ENCODE assay signal across 20 cellular contexts in genomic region chr12:103978384-103978982, GRCh38. TPM values are rescaled to one million over a fixed set of nuclear protein-coding genes. Genes with fewer than 3 reads are reported as not detected.
DNase-seq lines count a peak whose midpoint lies in the region; ATAC-seq, FAIRE-seq and TF ChIP-seq lines count a peak whose summit lies in the region.
"Had no signal": no experiment of that assay in that cellular context is flagged by ENCODE, and none has a peak within 500 bp of the region (broad histone marks: within the 10 kb centered on the region; RNA-seq: fewer than 3 reads in every experiment).

No MANE protein-coding gene starts in this region.

- H3K4me1 Mint-ChIP-seq in activated naive CD4-positive, alpha-beta T cell treated with anti-CD3 and anti-CD28 coated beads for 36 hours (ENCODE audit: low read depth): peaks cover 10% of the 10 kb centered on the region
- peaks cover 12% of the 10 kb centered on the region for H3K4me1 Mint-ChIP-seq in activated naive CD4-positive, alpha-beta T cell treated with anti-CD3 and anti-CD28 coated beads, Interleukin-2, amount 10 ng/mL, durations not matched to agents 7 days and 5 days
- H3K4me1 Mint-ChIP-seq in astrocyte (ENCODE audit: low read depth, unreplicated experiment) (no peaks in the 10 kb centered on the region), Caco-2 (ENCODE audit: low read depth, unreplicated experiment) (no peaks in the 10 kb centered on the region)
- peaks cover 24 to 31% of the 10 kb centered on the region in 2 donors for H3K4me1 Mint-ChIP-seq in stimulated activated naive B cell treated with anti-CD40 and anti-IgM and Interleukin-4, amounts not matched to agents 10 μg/mL and 1 μg/mL and 100 μg/mL, for 72 hours

- intact Hi-C loops in activated naive CD4-positive, alpha-beta T cell treated with anti-CD3 and anti-CD28 coated beads for 36 hours (cut with micrococcal nuclease): no loop called here
- intact Hi-C loops in Caco-2 (cut with micrococcal nuclease; ENCODE audit: unreplicated experiment): no loop called here

- BruUV-seq in Caco-2 (replicated peaks; lab: Mats Ljungman, UMichigan): no TSS peak

- ATAC-seq in stimulated activated naive B cell treated with anti-CD40 and anti-IgM and Interleukin-4, amounts not matched to agents 10 μg/mL and 1 μg/mL and 100 μg/mL, for 72 hours (replicated peaks): peak; percentile 91 to 98
- ATAC-seq: HCT116, Panc1, Right ventricle myocardium inferior had no signal

- no peak overlapping the region for H3K4me2 ChIP-seq in astrocyte (ENCODE audit: low read length)

- H3K4me1 ChIP-seq in astrocyte (ENCODE audit: insufficient read depth, low read length): no peaks in the 10 kb centered on the region
- H3K4me1 ChIP-seq in Caco-2: no peaks in the 10 kb centered on the region
- H3K4me1 ChIP-seq: BE2C had no signal

- peaks cover 67% of the 10 kb centered on the region for H3K79me2 ChIP-seq in astrocyte (ENCODE audit: insufficient read depth, low read length)

- no peaks in the 10 kb centered on the region for H3K27me3 ChIP-seq in astrocyte (ENCODE audit: insufficient read depth, low read length)
- no peaks in the 10 kb centered on the region for H3K27me3 ChIP-seq in Caco-2 (replicated peaks; ENCODE audit: control insufficient read depth, insufficient read depth, low read length)
- H3K27me3 ChIP-seq: BE2C had no signal

- H4K20me1 ChIP-seq in astrocyte (ENCODE audit: insufficient read depth, low read length): peaks cover 57% of the 10 kb centered on the region

- H3K27me3 Mint-ChIP-seq in activated naive CD4-positive, alpha-beta T cell treated with anti-CD3 and anti-CD28 coated beads for 36 hours (ENCODE audit: low read depth): no peaks in the 10 kb centered on the region
- no peaks in the 10 kb centered on the region for H3K27me3 Mint-ChIP-seq in activated naive CD4-positive, alpha-beta T cell treated with anti-CD3 and anti-CD28 coated beads, Interleukin-2, amount 10 ng/mL, durations not matched to agents 7 days and 5 days
- no peaks in the 10 kb centered on the region for H3K27me3 Mint-ChIP-seq in astrocyte (ENCODE audit: low read depth, unreplicated experiment)
- H3K27me3 Mint-ChIP-seq in stimulated activated naive B cell treated with anti-CD40 and anti-IgM and Interleukin-4, amounts not matched to agents 10 μg/mL and 1 μg/mL and 100 μg/mL, for 72 hours: no peaks in the 10 kb centered on the region
- H3K27me3 Mint-ChIP-seq in Caco-2 (ENCODE audit: insufficient read depth, unreplicated experiment): no peaks in the 10 kb centered on the region
- H3K27me3 Mint-ChIP-seq: IgD-negative memory B cell had no signal

- no peak overlapping the region for H3K4me3 Mint-ChIP-seq in activated naive CD4-positive, alpha-beta T cell treated with anti-CD3 and anti-CD28 coated beads for 36 hours
- H3K4me3 Mint-ChIP-seq in activated naive CD4-positive, alpha-beta T cell treated with anti-CD3 and anti-CD28 coated beads, Interleukin-2, amount 10 ng/mL, durations not matched to agents 7 days and 5 days: no peak overlapping the region
- H3K4me3 Mint-ChIP-seq in astrocyte (ENCODE audit: unreplicated experiment) (no peak overlapping the region), Caco-2 (ENCODE audit: unreplicated experiment) (no peak overlapping the region)
- peak overlapping the region in 1 of 2 donors; percentile 3 for H3K4me3 Mint-ChIP-seq in stimulated activated naive B cell treated with anti-CD40 and anti-IgM and Interleukin-4, amounts not matched to agents 10 μg/mL and 1 μg/mL and 100 μg/mL, for 72 hours

- DNase-seq in activated naive CD4-positive, alpha-beta T cell treated with anti-CD3 and anti-CD28 coated beads for 36 hours: no peak
- DNase-seq in activated naive CD4-positive, alpha-beta T cell treated with anti-CD3 and anti-CD28 coated beads, Interleukin-2, amount 10 ng/mL, durations not matched to agents 7 days and 5 days: no peak
- DNase-seq in GM12891 (ENCODE audit: insufficient read length, low spot score) (no peak), astrocyte (ENCODE audit: low read depth) (no peak), coronary artery (ENCODE audit: low spot score) (no peak), middle frontal gyrus (ENCODE audit: extremely low spot score, low spot score) (no peak), Caco-2 (no peak)
- peak; percentile 21 for DNase-seq in stimulated activated naive B cell treated with anti-CD40 and anti-IgM and Interleukin-4, amounts not matched to agents 10 μg/mL and 1 μg/mL and 100 μg/mL, for 72 hours
- DNase-seq: BE2C, DMS153, EL, GM23248, NCI-H1436, NCI-H2029 treated with DMSO at 0.1 percent for 48 hours, NCI-H510A, NCI-H82 had no signal

- peak overlapping the region; percentile 1 for H3K27ac Mint-ChIP-seq in activated naive CD4-positive, alpha-beta T cell treated with anti-CD3 and anti-CD28 coated beads for 36 hours
- no peak overlapping the region for H3K27ac Mint-ChIP-seq in activated naive CD4-positive, alpha-beta T cell treated with anti-CD3 and anti-CD28 coated beads, Interleukin-2, amount 10 ng/mL, durations not matched to agents 7 days and 5 days
- H3K27ac Mint-ChIP-seq in astrocyte (ENCODE audit: unreplicated experiment): peak overlapping the region; percentile 37
- no peak overlapping the region for H3K27ac Mint-ChIP-seq in stimulated activated naive B cell treated with anti-CD40 and anti-IgM and Interleukin-4, amounts not matched to agents 10 μg/mL and 1 μg/mL and 100 μg/mL, for 72 hours
- H3K27ac Mint-ChIP-seq in Caco-2 (ENCODE audit: unreplicated experiment): no peak overlapping the region

- no peak overlapping the region for H3K4me3 ChIP-seq in astrocyte (ENCODE audit: insufficient read depth, low read depth, low read length)
- no peak overlapping the region for H3K4me3 ChIP-seq in coronary artery
- H3K4me3 ChIP-seq in Caco-2 (ENCODE audit: low read depth, low read length): no peak overlapping the region
- H3K4me3 ChIP-seq: GM23248 had no signal

- TF ChIP-seq POLR2A in GM12891 (IDR thresholded peaks at IDR 0.05; ENCODE audit: low read depth, low read length): 0 out of 2 replicates have a peak, but pooled peaks have one; percentile 14

- H3K9me3 ChIP-seq in astrocyte (ENCODE audit: insufficient read depth, low read depth, low read length) (no peaks in the 10 kb centered on the region), Caco-2 (no peaks in the 10 kb centered on the region)
- H3K9me3 ChIP-seq: BE2C had no signal

- CTCF ChIA-PET in activated naive CD4-positive, alpha-beta T cell treated with anti-CD3 and anti-CD28 coated beads for 36 hours (lab: Charles Lee): no interaction called here
- CTCF ChIA-PET in activated naive CD4-positive, alpha-beta T cell treated with anti-CD3 and anti-CD28 coated beads, Interleukin-2, amount 10 ng/mL, durations not matched to agents 7 days and 5 days (lab: Charles Lee): no interaction called here
- CTCF ChIA-PET in Caco-2 (lab: Charles Lee): no interaction called here

- H3K36me3 ChIP-seq in astrocyte (ENCODE audit: insufficient read depth, low read length): peaks cover 40% of the 10 kb centered on the region
- H3K36me3 ChIP-seq in Caco-2 (ENCODE audit: control insufficient read depth, insufficient read depth, low read length): peaks cover 3% of the 10 kb centered on the region; the same call in 1 of the 2 replicates

- TF ChIP-seq CTCF in astrocyte (IDR thresholded peaks at IDR 0.05; ENCODE audit: insufficient read depth, low read depth, low read length): no peak
- no peak for TF ChIP-seq CTCF in coronary artery (IDR thresholded peaks at IDR 0.05)
- TF ChIP-seq CTCF in Caco-2 (IDR thresholded peaks at IDR 0.05; ENCODE audit: insufficient read depth in 1 of 2, low read depth in 1 of 2, low read length in 1 of 2, severe bottlenecking in 1 of 2, unreplicated experiment in 1 of 2): no peak

- POLR2A ChIA-PET in Caco-2 (lab: Charles Lee): no interaction called here

- H2AFZ ChIP-seq in astrocyte (ENCODE audit: low read depth, low read length): no peak overlapping the region
- H2AFZ ChIP-seq: GM23248 had no signal

- H3K9me3 Mint-ChIP-seq in activated naive CD4-positive, alpha-beta T cell treated with anti-CD3 and anti-CD28 coated beads for 36 hours: no peaks in the 10 kb centered on the region
- no peaks in the 10 kb centered on the region for H3K9me3 Mint-ChIP-seq in activated naive CD4-positive, alpha-beta T cell treated with anti-CD3 and anti-CD28 coated beads, Interleukin-2, amount 10 ng/mL, durations not matched to agents 7 days and 5 days
- H3K9me3 Mint-ChIP-seq in astrocyte (ENCODE audit: unreplicated experiment): no peaks in the 10 kb centered on the region
- no peaks in the 10 kb centered on the region for H3K9me3 Mint-ChIP-seq in stimulated activated naive B cell treated with anti-CD40 and anti-IgM and Interleukin-4, amounts not matched to agents 10 μg/mL and 1 μg/mL and 100 μg/mL, for 72 hours
- no peaks in the 10 kb centered on the region for H3K9me3 Mint-ChIP-seq in Caco-2 (ENCODE audit: unreplicated experiment)
- H3K9me3 Mint-ChIP-seq: IgD-negative memory B cell had no signal

- no peak overlapping the region for H3K9ac ChIP-seq in astrocyte (ENCODE audit: low read length)
- H3K9ac ChIP-seq: GM23248 had no signal

- no peak overlapping the region for H3K27ac ChIP-seq in astrocyte (ENCODE audit: low read depth, low read length)
- H3K27ac ChIP-seq in coronary artery: no peak overlapping the region
- H3K27ac ChIP-seq: GM23248 had no signal

- H3K36me3 Mint-ChIP-seq in activated naive CD4-positive, alpha-beta T cell treated with anti-CD3 and anti-CD28 coated beads for 36 hours (ENCODE audit: low read depth): peaks cover 30% of the 10 kb centered on the region
- peaks cover 38% of the 10 kb centered on the region for H3K36me3 Mint-ChIP-seq in activated naive CD4-positive, alpha-beta T cell treated with anti-CD3 and anti-CD28 coated beads, Interleukin-2, amount 10 ng/mL, durations not matched to agents 7 days and 5 days
- peaks cover 9% of the 10 kb centered on the region for H3K36me3 Mint-ChIP-seq in astrocyte (ENCODE audit: low read depth, unreplicated experiment)
- H3K36me3 Mint-ChIP-seq in stimulated activated naive B cell treated with anti-CD40 and anti-IgM and Interleukin-4, amounts not matched to agents 10 μg/mL and 1 μg/mL and 100 μg/mL, for 72 hours: peaks cover 27 to 36% of the 10 kb centered on the region in 2 donors
- peaks cover 48% of the 10 kb centered on the region for H3K36me3 Mint-ChIP-seq in Caco-2 (ENCODE audit: insufficient read depth, unreplicated experiment)
- H3K36me3 Mint-ChIP-seq: IgD-negative memory B cell had no signal

- FAIRE-seq in GM12891 (lab: Jason Lieb, UNC): no peak
- FAIRE-seq in astrocyte (lab: Jason Lieb, UNC): no peak

TF ChIP-seq in GM12891, 5 proteins besides CTCF, POLR2A, EP300 and RAD21:
- TF ChIP-seq POU2F2 (IDR thresholded peaks at IDR 0.05; ENCODE audit: low read depth, low read length) (no peak), POLR2AphosphoS5 (IDR thresholded peaks at IDR 0.05; ENCODE audit: low read depth, low read length) (peak; percentile 50; the same call in 1 of the 2 replicates)

RNA-seq across cellular contexts. Expression of gene TDG, which starts 12.8 kb away (rescaled TPM):
- 10 to 100 TPM; 18.0 to 19.3 TPM for total RNA-seq in activated naive CD4-positive, alpha-beta T cell treated with anti-CD3 and anti-CD28 coated beads for 36 hours
- 20.0 TPM for polyA plus RNA-seq in GM12891 (2012; ENCODE audit: low read depth, missing spikeins)
- total RNA-seq in astrocyte (49.7 and 55.6 TPM in 2 replicates), Caco-2 (2022) (28.4 and 29.5 TPM in 2 replicates)

RNA-seq across cellular contexts. Expression of gene HSP90B1, which starts 48.3 kb away (rescaled TPM):
- total RNA-seq in activated naive CD4-positive, alpha-beta T cell treated with anti-CD3 and anti-CD28 coated beads for 36 hours: 100 to 1,000 TPM; 392 to 418 TPM
- 375 TPM for polyA plus RNA-seq in GM12891 (2012; ENCODE audit: low read depth, missing spikeins)
- total RNA-seq in astrocyte (1,238 and 1,270 TPM in 2 replicates), Caco-2 (2022) (845 and 857 TPM in 2 replicates)

Comparison
In these comparisons a context has a peak if more than half of its experiments do, and no peak if none do; other contexts are left out.
1. H3K27ac Mint-ChIP-seq: peak in activated naive CD4-positive, alpha-beta T cell treated with anti-CD3 and anti-CD28 coated beads for 36 hours (single experiment) and astrocyte (single experiment); none in activated naive CD4-positive, alpha-beta T cell treated with anti-CD3 and anti-CD28 coated beads, Interleukin-2, amount 10 ng/mL, durations not matched to agents 7 days and 5 days (single experiment), stimulated activated naive B cell treated with anti-CD40 and anti-IgM and Interleukin-4, amounts not matched to agents 10 μg/mL and 1 μg/mL and 100 μg/mL, for 72 hours (single experiment) and Caco-2 (single experiment).